ENCODE assay signal across 8 cellular contexts in the genomic region with DNA sequence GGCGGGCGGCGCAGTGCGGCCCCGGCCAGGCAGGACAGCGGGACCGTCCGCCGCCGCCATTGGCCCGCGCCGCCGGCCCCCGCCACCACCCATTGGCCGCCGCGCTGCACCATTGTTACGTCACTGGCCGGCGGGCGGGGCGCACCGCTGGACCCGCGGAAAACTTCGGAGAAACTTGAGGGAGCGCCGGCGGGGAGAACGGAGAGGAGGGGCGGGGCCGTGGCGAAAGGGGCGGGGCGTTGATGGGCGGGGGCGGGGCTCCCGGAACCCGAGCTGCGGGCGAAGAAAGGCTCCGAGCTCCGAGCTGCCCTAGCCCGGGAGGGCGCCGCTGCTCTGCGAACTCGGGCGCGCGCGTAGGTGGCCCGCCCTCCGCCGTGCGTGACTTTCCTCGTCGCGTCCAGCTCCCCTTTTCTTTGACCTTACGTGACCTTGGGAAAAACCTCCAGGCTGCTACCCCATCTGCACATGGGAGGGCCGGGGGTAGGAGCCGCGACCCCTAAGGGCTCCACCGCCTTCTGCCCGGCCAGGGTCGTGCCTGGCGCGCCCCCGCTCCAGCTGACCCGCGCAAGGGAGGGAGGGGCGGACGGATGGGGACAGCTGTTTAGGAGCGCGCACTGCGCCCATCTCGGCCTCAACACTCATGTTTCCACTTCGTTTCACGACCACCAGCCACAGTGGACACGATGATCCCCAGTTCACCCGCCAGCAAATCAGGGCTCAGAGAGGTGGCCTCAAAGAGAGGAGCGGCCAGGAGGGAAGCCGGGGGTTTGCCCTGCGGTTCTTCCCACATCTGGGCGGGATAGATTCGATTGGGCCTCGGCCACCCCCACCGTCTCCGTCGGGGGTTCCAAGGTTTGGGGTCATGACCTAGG. TPM values are rescaled to one million over a fixed set of nuclear protein-coding genes. Genes with fewer than 3 reads are reported as not detected.
DNase-seq lines count a peak whose midpoint lies in the region; ATAC-seq and TF ChIP-seq lines count a peak whose summit lies in the region.

ANKRD9 (minus strand) TSS at position 33 of the 872 bp plus-strand sequence. CDS start 1,887 bp downstream, outside the sequence.

- peaks cover 9% of the 10 kb centered on the region for H3K36me3 Mint-ChIP-seq in activated T-helper 2 cell treated with anti-CD3 and anti-CD28 coated beads, Interferon-gamma antibody, Interleukin-2, Interleukin-4, amounts not matched to agents 10 μg/mL and 5 μg/mL and 100 μg/mL, durations not matched to agents 14 hours and 24 hours and 36 hours (ENCODE audit: low read depth)
- no peaks in the 10 kb centered on the region for H3K36me3 Mint-ChIP-seq in naive thymus-derived CD8-positive, alpha-beta T cell
- peaks cover 8% of the 10 kb centered on the region for H3K36me3 Mint-ChIP-seq in stimulated activated effector memory CD8-positive, alpha-beta T cell treated with anti-CD3 and anti-CD28 coated beads, Interleukin-12 subunit alpha, Interleukin-12 subunit beta, amount 100 ng/mL, for 72 hours

- no peak for TF ChIP-seq CTCF in RWPE1 (conservative IDR thresholded peaks at IDR 0.05; ENCODE audit: low read depth)
- no peak for TF ChIP-seq CTCF in fibroblast of mammary gland (conservative IDR thresholded peaks at IDR 0.05; ENCODE audit: control insufficient read depth, insufficient read depth, low read depth, low read length)

- H3K4me3 ChIP-seq in fibroblast of mammary gland (ENCODE audit: control insufficient read depth, low read depth, low read length): peak within 1 kb of the TSS; percentile 60

- DNase-seq in DMS114 treated with DMSO at 0.1 percent for 48 hours (lab: John Stamatoyannopoulos, UW; ENCODE audit: unreplicated experiment): peak; percentile 75
- peak; percentile 32 for DNase-seq in KG1 (lab: John Stamatoyannopoulos, UW)
- DNase-seq in RWPE1 (ENCODE audit: low spot score): peak; percentile 94
- peak; percentile 87 for DNase-seq in activated T-helper 2 cell treated with anti-CD3 and anti-CD28 coated beads, Interferon-gamma antibody, Interleukin-2, Interleukin-4, amounts not matched to agents 10 μg/mL and 5 μg/mL and 100 μg/mL, durations not matched to agents 14 hours and 24 hours and 36 hours (ENCODE audit: low spot score)
- DNase-seq in fibroblast of mammary gland (ENCODE audit: low read depth): peak; percentile 87
- DNase-seq in naive thymus-derived CD8-positive, alpha-beta T cell: peak; percentile 53 to 85 (median 67)
- DNase-seq in stimulated activated effector memory CD8-positive, alpha-beta T cell treated with anti-CD3 and anti-CD28 coated beads, Interleukin-12 subunit alpha, Interleukin-12 subunit beta, amount 100 ng/mL, for 72 hours (ENCODE audit: low spot score in 2 of 2): peak; percentile 88 to 91

- peaks cover 12% of the 10 kb centered on the region for H3K4me1 Mint-ChIP-seq in activated T-helper 2 cell treated with anti-CD3 and anti-CD28 coated beads, Interferon-gamma antibody, Interleukin-2, Interleukin-4, amounts not matched to agents 10 μg/mL and 5 μg/mL and 100 μg/mL, durations not matched to agents 14 hours and 24 hours and 36 hours (ENCODE audit: low read depth)
- peaks cover 4 to 18% (median 15%) of the 10 kb centered on the region in 4 donors for H3K4me1 Mint-ChIP-seq in naive thymus-derived CD8-positive, alpha-beta T cell
- H3K4me1 Mint-ChIP-seq in stimulated activated effector memory CD8-positive, alpha-beta T cell treated with anti-CD3 and anti-CD28 coated beads, Interleukin-12 subunit alpha, Interleukin-12 subunit beta, amount 100 ng/mL, for 72 hours: peaks cover 21% of the 10 kb centered on the region

- peak within 1 kb of the TSS; percentile 100 for H3K27ac ChIP-seq in RWPE1

- ATAC-seq in GM21737 (IDR thresholded peaks at IDR 0.05; ENCODE audit: unreplicated experiment): peak; percentile 73
- ATAC-seq in naive thymus-derived CD8-positive, alpha-beta T cell: peak; percentile 82
- ATAC-seq in stimulated activated effector memory CD8-positive, alpha-beta T cell treated with anti-CD3 and anti-CD28 coated beads, Interleukin-12 subunit alpha, Interleukin-12 subunit beta, amount 100 ng/mL, for 72 hours: peak; percentile 88

- H3K4me3 Mint-ChIP-seq in activated T-helper 2 cell treated with anti-CD3 and anti-CD28 coated beads, Interferon-gamma antibody, Interleukin-2, Interleukin-4, amounts not matched to agents 10 μg/mL and 5 μg/mL and 100 μg/mL, durations not matched to agents 14 hours and 24 hours and 36 hours (ENCODE audit: low read depth): peak within 1 kb of the TSS; percentile 81
- H3K4me3 Mint-ChIP-seq in naive thymus-derived CD8-positive, alpha-beta T cell: peak within 1 kb of the TSS; percentile 81 to 92 (median 86)
- peak within 1 kb of the TSS; percentile 75 for H3K4me3 Mint-ChIP-seq in stimulated activated effector memory CD8-positive, alpha-beta T cell treated with anti-CD3 and anti-CD28 coated beads, Interleukin-12 subunit alpha, Interleukin-12 subunit beta, amount 100 ng/mL, for 72 hours

- intact Hi-C loops in activated T-helper 2 cell treated with anti-CD3 and anti-CD28 coated beads, Interferon-gamma antibody, Interleukin-2, Interleukin-4, amounts not matched to agents 10 μg/mL and 5 μg/mL and 100 μg/mL, durations not matched to agents 14 hours and 24 hours and 36 hours (cut with micrococcal nuclease): loop anchor here (1.0 to 10.0 kb wide), 3 partner anchors 14 to 548 kb away; partner anchors contain the start of genes DYNC1H1 and HSP90AA1

- H3K9me3 Mint-ChIP-seq in activated T-helper 2 cell treated with anti-CD3 and anti-CD28 coated beads, Interferon-gamma antibody, Interleukin-2, Interleukin-4, amounts not matched to agents 10 μg/mL and 5 μg/mL and 100 μg/mL, durations not matched to agents 14 hours and 24 hours and 36 hours: no peaks in the 10 kb centered on the region
- H3K9me3 Mint-ChIP-seq in naive thymus-derived CD8-positive, alpha-beta T cell: peaks cover 0 to 2% (median 0%) of the 10 kb centered on the region in 9 donors
- H3K9me3 Mint-ChIP-seq in stimulated activated effector memory CD8-positive, alpha-beta T cell treated with anti-CD3 and anti-CD28 coated beads, Interleukin-12 subunit alpha, Interleukin-12 subunit beta, amount 100 ng/mL, for 72 hours: no peaks in the 10 kb centered on the region

- POLR2A ChIA-PET in RWPE1 (lab: Yijun Ruan, JAX; ENCODE audit: low non-redundant PET): no interaction called here
- POLR2A ChIA-PET in naive thymus-derived CD8-positive, alpha-beta T cell (lab: Charles Lee): interaction anchor here (0.6 to 1.1 kb wide), 3 partner anchors 14 to 666 kb away, joined by 3 read pairs; no protein-coding TSS in a partner anchor

- no peaks in the 10 kb centered on the region for H3K27me3 Mint-ChIP-seq in activated T-helper 2 cell treated with anti-CD3 and anti-CD28 coated beads, Interferon-gamma antibody, Interleukin-2, Interleukin-4, amounts not matched to agents 10 μg/mL and 5 μg/mL and 100 μg/mL, durations not matched to agents 14 hours and 24 hours and 36 hours (ENCODE audit: low read depth)
- no peaks in the 10 kb centered on the region for H3K27me3 Mint-ChIP-seq in naive thymus-derived CD8-positive, alpha-beta T cell

- peak within 1 kb of the TSS; percentile 52 for H3K27ac Mint-ChIP-seq in activated T-helper 2 cell treated with anti-CD3 and anti-CD28 coated beads, Interferon-gamma antibody, Interleukin-2, Interleukin-4, amounts not matched to agents 10 μg/mL and 5 μg/mL and 100 μg/mL, durations not matched to agents 14 hours and 24 hours and 36 hours
- peak within 1 kb of the TSS in 7 of 10 donors; percentile 15 to 88 (median 81) for H3K27ac Mint-ChIP-seq in naive thymus-derived CD8-positive, alpha-beta T cell
- peak within 1 kb of the TSS; percentile 73 for H3K27ac Mint-ChIP-seq in stimulated activated effector memory CD8-positive, alpha-beta T cell treated with anti-CD3 and anti-CD28 coated beads, Interleukin-12 subunit alpha, Interleukin-12 subunit beta, amount 100 ng/mL, for 72 hours

- CTCF ChIA-PET in RWPE1 (lab: Yijun Ruan, JAX): interaction anchor here (0.5 to 1.0 kb wide), 2 partner anchors 72 to 84 kb away, joined by 3 to 5 read pairs; no protein-coding TSS in a partner anchor

RNA-seq across cellular contexts. Expression of gene ANKRD9, which starts in this region (rescaled TPM):
- total RNA-seq in activated T-helper 2 cell treated with anti-CD3 and anti-CD28 coated beads, Interferon-gamma antibody, Interleukin-2, Interleukin-4, amounts not matched to agents 10 μg/mL and 5 μg/mL and 100 μg/mL, durations not matched to agents 14 hours and 24 hours and 36 hours: 16.9 and 17.0 TPM in 2 replicates
- total RNA-seq in naive thymus-derived CD8-positive, alpha-beta T cell: 1 to 10 TPM; 1.3 to 1.6 TPM
- polyA plus RNA-seq in naive thymus-derived CD8-positive, alpha-beta T cell: under 1 TPM; 0.15 to 0.43 (median 0.28) TPM

Comparison
In these comparisons a context has a peak if more than half of its experiments do, and no peak if none do; other contexts are left out.
1. Peak in every context shown above with its lines: DNase-seq, ATAC-seq, H3K4me3 ChIP-seq and H3K27ac ChIP-seq.
2. DNase-seq: peak in every context shown above with its lines; median percentile 94 in RWPE1; 90 in stimulated activated effector memory CD8-positive, alpha-beta T cell treated with anti-CD3 and anti-CD28 coated beads, Interleukin-12 subunit alpha, Interleukin-12 subunit beta, amount 100 ng/mL, for 72 hours; 87 in activated T-helper 2 cell treated with anti-CD3 and anti-CD28 coated beads, Interferon-gamma antibody, Interleukin-2, Interleukin-4, amounts not matched to agents 10 μg/mL and 5 μg/mL and 100 μg/mL, durations not matched to agents 14 hours and 24 hours and 36 hours; 87 in fibroblast of mammary gland; 75 in DMS114 treated with DMSO at 0.1 percent for 48 hours; 67 in naive thymus-derived CD8-positive, alpha-beta T cell; 32 in KG1.